Comparison of ENCODE assay signal across 8 cellular contexts in genomic region chr7:37920619-37921339, GRCh38. TPM values are rescaled to one million over a fixed set of nuclear protein-coding genes. Genes with fewer than 3 reads are reported as not detected.
DNase-seq lines count a peak whose midpoint lies in the region; ATAC-seq and TF ChIP-seq lines count a peak whose summit lies in the region.

Gene EPDR1, plus strand, starts transcription at chr7:37920640. Its CDS starts 300 bp downstream, at chr7:37920940.

- H3K79me2 ChIP-seq in DND-41 (ENCODE audit: insufficient read depth, low read length) = peaks cover 48% of the 10 kb centered on the region

- peak within 1 kb of the TSS; percentile 78 for H3K27ac Mint-ChIP-seq in dendritic cell treated with granulocyte-macrophage colony-stimulating factor and Interleukin-4, amounts not matched to agents 40 ng/mL and 50 ng/mL, for 4 days
- peak within 1 kb of the TSS; percentile 58 for H3K27ac Mint-ChIP-seq in stimulated activated naive CD8-positive, alpha-beta T cell treated with anti-CD3 and anti-CD28 coated beads, Interleukin-15, Interleukin-2, amounts not matched to agents 100 ng/mL and 50 ng/mL, for 24 hours

- H3K4me3 ChIP-seq in DND-41 (ENCODE audit: low read depth in 1 of 2, low read length in 2 of 2) (peak within 1 kb of the TSS; percentile 48 to 79), lower leg skin (ENCODE audit: low read depth, poor library complexity, severe bottlenecking) (peak within 1 kb of the TSS; percentile 37)

- H3K4me1 Mint-ChIP-seq in dendritic cell treated with granulocyte-macrophage colony-stimulating factor and Interleukin-4, amounts not matched to agents 40 ng/mL and 50 ng/mL, for 4 days (ENCODE audit: low read depth) = peaks cover 35% of the 10 kb centered on the region
- H3K4me1 Mint-ChIP-seq in stimulated activated naive CD8-positive, alpha-beta T cell treated with anti-CD3 and anti-CD28 coated beads, Interleukin-15, Interleukin-2, amounts not matched to agents 100 ng/mL and 50 ng/mL, for 24 hours (ENCODE audit: low read depth) = peaks cover 27% of the 10 kb centered on the region

- H3K9ac ChIP-seq in DND-41 (ENCODE audit: low read depth, low read length) = peak within 1 kb of the TSS; percentile 91

- peaks cover 5% of the 10 kb centered on the region for H3K9me3 ChIP-seq in DND-41 (ENCODE audit: insufficient read depth, low read length, severe bottlenecking)

- H3K9me3 Mint-ChIP-seq in dendritic cell treated with granulocyte-macrophage colony-stimulating factor and Interleukin-4, amounts not matched to agents 40 ng/mL and 50 ng/mL, for 4 days = peaks cover 8% of the 10 kb centered on the region
- H3K9me3 Mint-ChIP-seq in stimulated activated naive CD8-positive, alpha-beta T cell treated with anti-CD3 and anti-CD28 coated beads, Interleukin-15, Interleukin-2, amounts not matched to agents 100 ng/mL and 50 ng/mL, for 24 hours = no peaks in the 10 kb centered on the region

- in situ Hi-C loops in SK-MEL-5 (cut with HindIII; ENCODE audit: low pct_unique_long_range_greater_than_20kb, low sequenced_read_pairs) = no loop called here

- H3K36me3 Mint-ChIP-seq in dendritic cell treated with granulocyte-macrophage colony-stimulating factor and Interleukin-4, amounts not matched to agents 40 ng/mL and 50 ng/mL, for 4 days (ENCODE audit: low read depth) = no peaks in the 10 kb centered on the region
- no peaks in the 10 kb centered on the region for H3K36me3 Mint-ChIP-seq in stimulated activated naive CD8-positive, alpha-beta T cell treated with anti-CD3 and anti-CD28 coated beads, Interleukin-15, Interleukin-2, amounts not matched to agents 100 ng/mL and 50 ng/mL, for 24 hours (ENCODE audit: low read depth)

- H3K27me3 Mint-ChIP-seq in dendritic cell treated with granulocyte-macrophage colony-stimulating factor and Interleukin-4, amounts not matched to agents 40 ng/mL and 50 ng/mL, for 4 days = peaks cover 56% of the 10 kb centered on the region
- H3K27me3 Mint-ChIP-seq in stimulated activated naive CD8-positive, alpha-beta T cell treated with anti-CD3 and anti-CD28 coated beads, Interleukin-15, Interleukin-2, amounts not matched to agents 100 ng/mL and 50 ng/mL, for 24 hours = peaks cover 67% of the 10 kb centered on the region

- TF ChIP-seq POLR2A in lower leg skin (IDR thresholded peaks at IDR 0.05) = no peak

- ATAC-seq in DND-41 (ENCODE audit: insufficient read depth, low read depth) = peak; percentile 84
- ATAC-seq in GM21360 (IDR thresholded peaks at IDR 0.05; ENCODE audit: unreplicated experiment) = peak; percentile 39

- peak within 1 kb of the TSS; percentile 97 for H2AFZ ChIP-seq in DND-41 (ENCODE audit: low read depth, low read length)

- WGBS in lower leg skin, 2 donors = 0 to 2% methylated on average over 13 to 47 of the region's 62 CpGs

- no peaks in the 10 kb centered on the region; the same call in 1 of the 2 replicates for H4K20me1 ChIP-seq in DND-41 (ENCODE audit: insufficient read depth, low read length)

- intact Hi-C loops in dendritic cell treated with granulocyte-macrophage colony-stimulating factor and Interleukin-4, amounts not matched to agents 40 ng/mL and 50 ng/mL, for 4 days (cut with micrococcal nuclease) = no loop called here
- intact Hi-C loops in lower leg skin (cut with DNase I; ENCODE audit: low total_unique reads) = no loop called here

- H3K36me3 ChIP-seq in DND-41 (ENCODE audit: insufficient read depth, low read length) = peaks cover 27% of the 10 kb centered on the region

- TF ChIP-seq CTCF in DND-41 (IDR thresholded peaks at IDR 0.05; ENCODE audit: borderline replicate concordance, extremely low read depth, low read length, poor library complexity, severe bottlenecking) (no peak), lower leg skin (IDR thresholded peaks at IDR 0.05) (no peak)

- H3K4me3 Mint-ChIP-seq in dendritic cell treated with granulocyte-macrophage colony-stimulating factor and Interleukin-4, amounts not matched to agents 40 ng/mL and 50 ng/mL, for 4 days = peak within 1 kb of the TSS; percentile 82
- H3K4me3 Mint-ChIP-seq in stimulated activated naive CD8-positive, alpha-beta T cell treated with anti-CD3 and anti-CD28 coated beads, Interleukin-15, Interleukin-2, amounts not matched to agents 100 ng/mL and 50 ng/mL, for 24 hours = peak within 1 kb of the TSS; percentile 79

- DNase-seq in DND-41 = peak; percentile 86
- DNase-seq in HuH-7 (ENCODE audit: low spot score) = peak; percentile 43
- DNase-seq in SK-MEL-5 (ENCODE audit: low read depth, low spot score) = peak; percentile 83
- peak; percentile 28 to 87 for DNase-seq in lower leg skin (ENCODE audit: low spot score in 2 of 2)
- DNase-seq in NCI-H2029 (lab: John Stamatoyannopoulos, UW) = no peak

- peaks cover 8% of the 10 kb centered on the region for H3K27me3 ChIP-seq in DND-41 (ENCODE audit: insufficient read depth, low read length, poor library complexity)

- H3K4me1 ChIP-seq in DND-41 (ENCODE audit: insufficient read depth, low read length) = peaks cover 27% of the 10 kb centered on the region

- peak within 1 kb of the TSS; percentile 89 for H3K27ac ChIP-seq in DND-41 (ENCODE audit: low read length)

- peak within 1 kb of the TSS; percentile 86 for H3K4me2 ChIP-seq in DND-41 (ENCODE audit: insufficient read depth, low read length)

RNA-seq across cellular contexts. Expression of gene EPDR1, which starts in this region (rescaled TPM):
- 38.7 and 42.3 TPM in 2 replicates for total RNA-seq in SK-MEL-5 (2014; rRNA removed; shearing (Covaris generic))
- 51.1 and 51.4 TPM in 2 replicates for polyA plus RNA-seq in SK-MEL-5 (2015; cell fraction: cytosol; rRNA removed)
- polyA plus RNA-seq in SK-MEL-5 (2015; cell fraction: nucleus; rRNA removed) = 7.6 and 9.4 TPM in 2 replicates
- total RNA-seq in lower leg skin = 10 to 100 TPM in 1 of 4 donors, 1 to 10 TPM in 3; 1.1 to 13.9 (median 4.8) TPM
